In genomic region chr14:77027538-77028383, GRCh38 we compare ENCODE assay signal across 8 cellular contexts. TPM values are rescaled to one million over a fixed set of nuclear protein-coding genes. Genes with fewer than 3 reads are reported as not detected.
DNase-seq lines count a peak whose midpoint lies in the region; ATAC-seq and TF ChIP-seq lines count a peak whose summit lies in the region.

No MANE protein-coding gene starts in this region.

- H4K20me1 ChIP-seq in HCT116 (ENCODE audit: insufficient read depth) (peaks cover 7% of the 10 kb centered on the region; the same call in 1 of the 2 replicates), MM.1S (ENCODE audit: insufficient read depth, low read length) (no peaks in the 10 kb centered on the region)

- peak overlapping the region; percentile 80 for H3K4me3 Mint-ChIP-seq in dendritic cell treated with granulocyte-macrophage colony-stimulating factor and Interleukin-4, amounts not matched to agents 40 ng/mL and 50 ng/mL, for 4 days

- WGBS in lower leg skin, 2 donors: 1 to 2% methylated on average over 10 to 66 of the region's 81 CpGs

- CTCF ChIA-PET in HCT116 (lab: Charles Lee): interaction anchor here (1.4 to 1.7 kb wide), 2 partner anchors 109 to 152 kb away, joined by 4 to 5 read pairs; no protein-coding TSS in a partner anchor

- no peak for TF ChIP-seq RAD21 in HCT116 (IDR thresholded peaks at IDR 0.05; ENCODE audit: low read depth)

- H3K9me3 ChIP-seq in HCT116 (ENCODE audit: control insufficient read depth in 1 of 2, insufficient read depth in 1 of 2, low read depth in 1 of 2, low read length in 2 of 2) (no peaks in the 10 kb centered on the region), MM.1S (replicated peaks; ENCODE audit: insufficient read depth, low read length) (no peaks in the 10 kb centered on the region)

- peaks cover 52% of the 10 kb centered on the region for H3K4me1 Mint-ChIP-seq in dendritic cell treated with granulocyte-macrophage colony-stimulating factor and Interleukin-4, amounts not matched to agents 40 ng/mL and 50 ng/mL, for 4 days (ENCODE audit: low read depth)

- peak; percentile 37 for ATAC-seq in HCT116

- H3K27me3 ChIP-seq in HCT116 (ENCODE audit: insufficient read depth, low read length) (no peaks in the 10 kb centered on the region), MM.1S (replicated peaks; ENCODE audit: insufficient read depth, low read length) (no peaks in the 10 kb centered on the region)

- H3K9ac ChIP-seq in HCT116 (ENCODE audit: low read length): peak overlapping the region; percentile 96
- H3K9ac ChIP-seq in MM.1S (ENCODE audit: low read length): peak overlapping the region; percentile 97

- no peaks in the 10 kb centered on the region for H3K27me3 Mint-ChIP-seq in dendritic cell treated with granulocyte-macrophage colony-stimulating factor and Interleukin-4, amounts not matched to agents 40 ng/mL and 50 ng/mL, for 4 days

- intact Hi-C loops in HCT116 (cut with micrococcal nuclease) (loop anchor here (2.0 to 10.0 kb wide), 2 partner anchors 71 to 113 kb away; no protein-coding TSS in a partner anchor), lower leg skin (cut with DNase I; ENCODE audit: low total_unique reads) (no loop called here)
- intact Hi-C loops in dendritic cell treated with granulocyte-macrophage colony-stimulating factor and Interleukin-4, amounts not matched to agents 40 ng/mL and 50 ng/mL, for 4 days (cut with micrococcal nuclease): loop anchor here (1.0 to 10.0 kb wide), 4 partner anchors 13 to 113 kb away; no protein-coding TSS in a partner anchor

- peaks cover 40% of the 10 kb centered on the region for H3K79me2 ChIP-seq in HCT116 (ENCODE audit: insufficient read depth, low read length)
- peaks cover 32% of the 10 kb centered on the region for H3K79me2 ChIP-seq in MM.1S (ENCODE audit: low read length)

- H3K9me3 Mint-ChIP-seq in dendritic cell treated with granulocyte-macrophage colony-stimulating factor and Interleukin-4, amounts not matched to agents 40 ng/mL and 50 ng/mL, for 4 days: no peaks in the 10 kb centered on the region

- H3K4me3 ChIP-seq in HCT116 (replicated peaks in 1 of 2; ENCODE audit: low read depth in 1 of 2, low read length in 2 of 2) (peak overlapping the region; percentile 61 to 89), MM.1S (ENCODE audit: low read length) (peak overlapping the region; percentile 78), lower leg skin (ENCODE audit: low read depth, poor library complexity, severe bottlenecking) (peak overlapping the region; percentile 84)

- H3K9me2 ChIP-seq in HCT116 (ENCODE audit: insufficient read depth): no peaks in the 10 kb centered on the region
- no peaks in the 10 kb centered on the region for H3K9me2 ChIP-seq in MM.1S (replicated peaks; ENCODE audit: insufficient read depth, low read length)

- peak overlapping the region; percentile 100 for H3K27ac ChIP-seq in HCT116 (ENCODE audit: low read depth, low read length)
- peak overlapping the region; percentile 99 for H3K27ac ChIP-seq in MM.1S (ENCODE audit: low read length)

- no peak overlapping the region for H2AFZ ChIP-seq in HCT116 (ENCODE audit: low read depth, low read length, poor library complexity, severe bottlenecking)
- H2AFZ ChIP-seq in MM.1S (ENCODE audit: low read length): no peak overlapping the region

- H3K36me3 Mint-ChIP-seq in dendritic cell treated with granulocyte-macrophage colony-stimulating factor and Interleukin-4, amounts not matched to agents 40 ng/mL and 50 ng/mL, for 4 days (ENCODE audit: low read depth): peaks cover 51% of the 10 kb centered on the region

- BruUV-seq in HCT116 (replicated peaks; lab: Mats Ljungman, UMichigan): TSS peak; percentile 42

- peak in 1 of 3 experiments; percentile 21; a peak in 1 of 6 replicates for TF ChIP-seq CTCF in HCT116 (IDR thresholded peaks at IDR 0.05 in 2 of 3, conservative IDR thresholded peaks at IDR 0.05 in 1 of 3; ENCODE audit: borderline replicate concordance in 1 of 3, insufficient read depth in 1 of 3, low read depth in 2 of 3, low read length in 2 of 3)
- no peak for TF ChIP-seq CTCF in MM.1S (IDR thresholded peaks at IDR 0.05; ENCODE audit: low read length)
- no peak for TF ChIP-seq CTCF in lower leg skin (IDR thresholded peaks at IDR 0.05)

- TF ChIP-seq POLR2A in HCT116 (IDR thresholded peaks at IDR 0.05; ENCODE audit: borderline replicate concordance, extremely low read depth, insufficient read depth, insufficient read length): no peak
- TF ChIP-seq POLR2A in lower leg skin (IDR thresholded peaks at IDR 0.05): no peak

- H3K27ac Mint-ChIP-seq in dendritic cell treated with granulocyte-macrophage colony-stimulating factor and Interleukin-4, amounts not matched to agents 40 ng/mL and 50 ng/mL, for 4 days: peak overlapping the region; percentile 94

- H3K36me3 ChIP-seq in HCT116 (ENCODE audit: control insufficient read depth in 1 of 2, insufficient read depth in 2 of 2, low read length in 2 of 2) (peaks cover 3 to 13% of the 10 kb centered on the region in 2 experiments; a peak in 1 of 4 replicates), MM.1S (replicated peaks; ENCODE audit: insufficient read depth, low read length) (0 out of 2 replicates have a peak, but pooled peaks cover 4% of the 10 kb centered on the region)

- peak; percentile 79 for DNase-seq in NCI-H1092 treated with DMSO at 0.1 percent for 48 hours (lab: John Stamatoyannopoulos, UW)
- DNase-seq in NCI-H1092 (lab: John Stamatoyannopoulos, UW): no peak
- no peak for DNase-seq in HCT116 (ENCODE audit: low read depth, low spot score)
- DNase-seq in MM.1S: peak; percentile 60
- peak; percentile 74 for DNase-seq in activated CD4-positive, alpha-beta T cell treated with anti-CD3 and anti-CD28 coated beads for 48 hours
- DNase-seq in lower leg skin (ENCODE audit: low spot score in 2 of 2): peak in 1 of 2 donors; percentile 94
- peak; percentile 38 to 48 for DNase-seq in stimulated activated CD8-positive, alpha-beta memory T cell treated with anti-CD3 and anti-CD28 coated beads, Interleukin-2, amount 100 ng/mL, for 1 hour (ENCODE audit: low read depth in 2 of 2)

- RAD21 ChIA-PET in HCT116 (lab: Charles Lee; ENCODE audit: low non-redundant PET in 1 of 2, low total read pairs in 2 of 2, uncharacterized antibody in 2 of 2, unreplicated experiment in 2 of 2): interaction anchor here in 1 of 2 experiments (0.7 to 1.9 kb wide), 3 partner anchors 25 to 121 kb away, joined by 3 to 5 read pairs (median 5); no protein-coding TSS in a partner anchor

- POLR2A ChIA-PET in HCT116 (lab: Charles Lee): interaction anchor here (1.0 to 2.8 kb wide), 5 partner anchors 13 to 74 kb away, joined by 3 to 14 read pairs (median 10); no protein-coding TSS in a partner anchor

- peaks cover 36% of the 10 kb centered on the region for H3F3A ChIP-seq in MM.1S (ENCODE audit: insufficient read depth, low read length)

- peaks cover 73 to 75% of the 10 kb centered on the region in 2 experiments for H3K4me1 ChIP-seq in HCT116 (ENCODE audit: control insufficient read depth in 1 of 2, insufficient read depth in 2 of 2, low read length in 2 of 2)
- H3K4me1 ChIP-seq in MM.1S (ENCODE audit: low read length): peaks cover 19% of the 10 kb centered on the region; the same call in 1 of the 2 replicates

- H3K4me2 ChIP-seq in HCT116 (ENCODE audit: low read length): peak overlapping the region; percentile 98
- H3K4me2 ChIP-seq in MM.1S (ENCODE audit: low read depth, low read length): peak overlapping the region; percentile 47; the same call in 1 of the 2 replicates

TF ChIP-seq in HCT116, 20 proteins besides CTCF, POLR2A, EP300 and RAD21:
- TF ChIP-seq EZH2 (IDR thresholded peaks at IDR 0.05): no peak
- TF ChIP-seq TCF7L2 (IDR thresholded peaks at IDR 0.05; ENCODE audit: borderline replicate concordance, extremely low read depth, insufficient read depth, insufficient read length): peak; percentile 38
- peak; percentile 66 for TF ChIP-seq POLR2AphosphoS5 (IDR thresholded peaks at IDR 0.05; ENCODE audit: low read depth, low read length)
- no peak for TF ChIP-seq ZBTB33 (IDR thresholded peaks at IDR 0.05; ENCODE audit: extremely low read depth, insufficient replicate concordance, low read length)
- no peak for TF ChIP-seq YY1 (IDR thresholded peaks at IDR 0.05; ENCODE audit: extremely low read depth, insufficient replicate concordance, low read depth, low read length)

RNA-seq across cellular contexts. Expression of gene IRF2BPL, which starts 0.7 kb away (rescaled TPM):
- 74.6 TPM for total RNA-seq in HCT116 (2021; ENCODE audit: unreplicated experiment)
- 47.4 and 49.8 TPM in 2 replicates for polyA plus RNA-seq in HCT116 (2012)
- 100 to 1,000 TPM in 1 of 4 donors, 10 to 100 TPM in 3; 64.5 to 100 (median 94.0) TPM for total RNA-seq in lower leg skin

Comparison
In these comparisons a context has a peak if more than half of its experiments do, and no peak if none do; other contexts are left out.
1. DNase-seq: peak in NCI-H1092 treated with DMSO at 0.1 percent for 48 hours (single experiment), MM.1S (single experiment), activated CD4-positive, alpha-beta T cell treated with anti-CD3 and anti-CD28 coated beads for 48 hours (single experiment) and stimulated activated CD8-positive, alpha-beta memory T cell treated with anti-CD3 and anti-CD28 coated beads, Interleukin-2, amount 100 ng/mL, for 1 hour (2 of 2); none in NCI-H1092 (single experiment) and HCT116 (single experiment).
2. Peak in every context shown above with its lines, with median percentiles within 50 percentile points of each other: H3K4me3 ChIP-seq.